Comparison of ENCODE assay signal across 8 cellular contexts in genomic region chr10:114821293-114821914, GRCh38. TPM values are rescaled to one million over a fixed set of nuclear protein-coding genes. Genes with fewer than 3 reads are reported as not detected.
DNase-seq lines count a peak whose midpoint lies in the region; ATAC-seq and TF ChIP-seq lines count a peak whose summit lies in the region.

TSS of gene FHIP2A (plus strand) at chr10:114821780. CDS start at chr10:114822079, 299 bp downstream.

- ATAC-seq in GM23338: peak; percentile 94
- ATAC-seq in left cardiac atrium: peak; percentile 92 to 95

- DNase-seq in GM10248 (ENCODE audit: extremely low spot score) (peak; percentile 87), GM23338 (ENCODE audit: low spot score) (peak; percentile 81), Kasumi-1 (lab: John Stamatoyannopoulos, UW) (peak; percentile 64 to 92), T-helper 1 cell (peak; percentile 65 to 82 (median 74)), left cardiac atrium (peak; percentile 82), prostate gland (ENCODE audit: low spot score) (peak; percentile 64)

- H3K4me3 Mint-ChIP-seq in GM23338: peak within 1 kb of the TSS; percentile 93

- peak within 1 kb of the TSS; percentile 89 for H3K27ac Mint-ChIP-seq in GM23338

- WGBS in adipose tissue, 3 donors: 1 to 3% (median 1%) methylated on average over 29 to 59 of the region's 59 CpGs
- 2% methylated on average over 17 of the region's 59 CpGs for WGBS in prostate gland
- 1% methylated on average over 57 of the region's 59 CpGs for WGBS in urinary bladder

- no peaks in the 10 kb centered on the region for H3K27me3 ChIP-seq in GM23338 (ENCODE audit: insufficient read depth)
- no peaks in the 10 kb centered on the region for H3K27me3 ChIP-seq in prostate gland (replicated peaks; ENCODE audit: insufficient read depth)

- H3K9me3 Mint-ChIP-seq in GM23338: no peaks in the 10 kb centered on the region

- H3K36me3 ChIP-seq in GM23338 (ENCODE audit: insufficient read depth): no peaks in the 10 kb centered on the region
- no peaks in the 10 kb centered on the region for H3K36me3 ChIP-seq in prostate gland
- no peaks in the 10 kb centered on the region for H3K36me3 ChIP-seq in urinary bladder (ENCODE audit: insufficient read depth)

- POLR2A ChIA-PET in GM10248 (lab: Yijun Ruan, JAX): interaction anchor here (0.6 kb wide), 2 partner anchors 9 to 60 kb away, joined by 3 read pairs; no protein-coding TSS in a partner anchor

- peak within 1 kb of the TSS; percentile 96 for H2AFZ ChIP-seq in GM23338

- H3K27me3 Mint-ChIP-seq in GM23338 (ENCODE audit: insufficient read depth, low read depth, poor library complexity): peaks cover 7% of the 10 kb centered on the region

- peaks cover 2% of the 10 kb centered on the region; the same call in 2 of the 3 replicates for H3K36me3 Mint-ChIP-seq in GM23338 (ENCODE audit: low read depth)

- no peaks in the 10 kb centered on the region for H3K9me3 ChIP-seq in prostate gland

- TF ChIP-seq CTCF in GM10248 (IDR thresholded peaks at IDR 0.05; ENCODE audit: control extremely low read depth, extremely low read depth, low read depth, missing control alignments): peak; percentile 88
- peak in 1 of 2 experiments; percentile 64; a peak in 3 of 4 replicates for TF ChIP-seq CTCF in GM23338 (conservative IDR thresholded peaks at IDR 0.05; ENCODE audit: low read depth in 2 of 2)
- peak; percentile 28 to 82 (median 50) for TF ChIP-seq CTCF in prostate gland (IDR thresholded peaks at IDR 0.05)

- no peaks in the 10 kb centered on the region for H3K9me2 ChIP-seq in GM23338 (ENCODE audit: insufficient read depth)

- no peaks in the 10 kb centered on the region for H3F3A ChIP-seq in GM23338 (replicated peaks; ENCODE audit: low read depth)

- CTCF ChIA-PET in GM10248 (lab: Yijun Ruan, JAX): interaction anchor here (0.6 to 2.8 kb wide), 30 partner anchors 9 to 517 kb away, joined by 3 to 45 read pairs (median 4); partner anchors contain the start of gene TRUB1

- H3K4me3 ChIP-seq in GM23338: peak within 1 kb of the TSS; percentile 97
- peak within 1 kb of the TSS; percentile 84 to 95 for H3K4me3 ChIP-seq in prostate gland
- peak within 1 kb of the TSS; percentile 94 for H3K4me3 ChIP-seq in urinary bladder (ENCODE audit: low read depth, low read length)

- peak within 1 kb of the TSS; percentile 100 for H3K4me2 ChIP-seq in GM23338

- peaks cover 41% of the 10 kb centered on the region for H3K79me2 ChIP-seq in GM23338 (replicated peaks; ENCODE audit: insufficient read depth)

- intact Hi-C loops in left cardiac atrium (cut with DNase I): no loop called here
- intact Hi-C loops in prostate gland (cut with DNase I): loop anchor here (5.0 kb wide), 1 partner anchor 116 kb away; the partner anchor contains the start of gene TRUB1

- H3K27ac ChIP-seq in GM23338 (ENCODE audit: low read depth) (peak within 1 kb of the TSS; percentile 80), adipose tissue (ENCODE audit: low read depth, low read length) (peak within 1 kb of the TSS; percentile 70), prostate gland (peak within 1 kb of the TSS; percentile 96 to 97), urinary bladder (ENCODE audit: low read depth) (peak within 1 kb of the TSS; percentile 92)

- H4K20me1 ChIP-seq in GM23338 (replicated peaks; ENCODE audit: insufficient read depth): no peaks in the 10 kb centered on the region

- TF ChIP-seq POLR2A in prostate gland (IDR thresholded peaks at IDR 0.05): no peak

- peaks cover 7% of the 10 kb centered on the region for H3K4me1 Mint-ChIP-seq in GM23338

- H3K4me1 ChIP-seq in GM23338 (ENCODE audit: insufficient read depth) (peaks cover 5% of the 10 kb centered on the region), prostate gland (replicated peaks) (no peaks in the 10 kb centered on the region), urinary bladder (ENCODE audit: insufficient read depth) (no peaks in the 10 kb centered on the region)

TF ChIP-seq in GM23338, 12 proteins besides CTCF, POLR2A, EP300 and RAD21 (continues in another document):
- TF ChIP-seq, protein P1, sequence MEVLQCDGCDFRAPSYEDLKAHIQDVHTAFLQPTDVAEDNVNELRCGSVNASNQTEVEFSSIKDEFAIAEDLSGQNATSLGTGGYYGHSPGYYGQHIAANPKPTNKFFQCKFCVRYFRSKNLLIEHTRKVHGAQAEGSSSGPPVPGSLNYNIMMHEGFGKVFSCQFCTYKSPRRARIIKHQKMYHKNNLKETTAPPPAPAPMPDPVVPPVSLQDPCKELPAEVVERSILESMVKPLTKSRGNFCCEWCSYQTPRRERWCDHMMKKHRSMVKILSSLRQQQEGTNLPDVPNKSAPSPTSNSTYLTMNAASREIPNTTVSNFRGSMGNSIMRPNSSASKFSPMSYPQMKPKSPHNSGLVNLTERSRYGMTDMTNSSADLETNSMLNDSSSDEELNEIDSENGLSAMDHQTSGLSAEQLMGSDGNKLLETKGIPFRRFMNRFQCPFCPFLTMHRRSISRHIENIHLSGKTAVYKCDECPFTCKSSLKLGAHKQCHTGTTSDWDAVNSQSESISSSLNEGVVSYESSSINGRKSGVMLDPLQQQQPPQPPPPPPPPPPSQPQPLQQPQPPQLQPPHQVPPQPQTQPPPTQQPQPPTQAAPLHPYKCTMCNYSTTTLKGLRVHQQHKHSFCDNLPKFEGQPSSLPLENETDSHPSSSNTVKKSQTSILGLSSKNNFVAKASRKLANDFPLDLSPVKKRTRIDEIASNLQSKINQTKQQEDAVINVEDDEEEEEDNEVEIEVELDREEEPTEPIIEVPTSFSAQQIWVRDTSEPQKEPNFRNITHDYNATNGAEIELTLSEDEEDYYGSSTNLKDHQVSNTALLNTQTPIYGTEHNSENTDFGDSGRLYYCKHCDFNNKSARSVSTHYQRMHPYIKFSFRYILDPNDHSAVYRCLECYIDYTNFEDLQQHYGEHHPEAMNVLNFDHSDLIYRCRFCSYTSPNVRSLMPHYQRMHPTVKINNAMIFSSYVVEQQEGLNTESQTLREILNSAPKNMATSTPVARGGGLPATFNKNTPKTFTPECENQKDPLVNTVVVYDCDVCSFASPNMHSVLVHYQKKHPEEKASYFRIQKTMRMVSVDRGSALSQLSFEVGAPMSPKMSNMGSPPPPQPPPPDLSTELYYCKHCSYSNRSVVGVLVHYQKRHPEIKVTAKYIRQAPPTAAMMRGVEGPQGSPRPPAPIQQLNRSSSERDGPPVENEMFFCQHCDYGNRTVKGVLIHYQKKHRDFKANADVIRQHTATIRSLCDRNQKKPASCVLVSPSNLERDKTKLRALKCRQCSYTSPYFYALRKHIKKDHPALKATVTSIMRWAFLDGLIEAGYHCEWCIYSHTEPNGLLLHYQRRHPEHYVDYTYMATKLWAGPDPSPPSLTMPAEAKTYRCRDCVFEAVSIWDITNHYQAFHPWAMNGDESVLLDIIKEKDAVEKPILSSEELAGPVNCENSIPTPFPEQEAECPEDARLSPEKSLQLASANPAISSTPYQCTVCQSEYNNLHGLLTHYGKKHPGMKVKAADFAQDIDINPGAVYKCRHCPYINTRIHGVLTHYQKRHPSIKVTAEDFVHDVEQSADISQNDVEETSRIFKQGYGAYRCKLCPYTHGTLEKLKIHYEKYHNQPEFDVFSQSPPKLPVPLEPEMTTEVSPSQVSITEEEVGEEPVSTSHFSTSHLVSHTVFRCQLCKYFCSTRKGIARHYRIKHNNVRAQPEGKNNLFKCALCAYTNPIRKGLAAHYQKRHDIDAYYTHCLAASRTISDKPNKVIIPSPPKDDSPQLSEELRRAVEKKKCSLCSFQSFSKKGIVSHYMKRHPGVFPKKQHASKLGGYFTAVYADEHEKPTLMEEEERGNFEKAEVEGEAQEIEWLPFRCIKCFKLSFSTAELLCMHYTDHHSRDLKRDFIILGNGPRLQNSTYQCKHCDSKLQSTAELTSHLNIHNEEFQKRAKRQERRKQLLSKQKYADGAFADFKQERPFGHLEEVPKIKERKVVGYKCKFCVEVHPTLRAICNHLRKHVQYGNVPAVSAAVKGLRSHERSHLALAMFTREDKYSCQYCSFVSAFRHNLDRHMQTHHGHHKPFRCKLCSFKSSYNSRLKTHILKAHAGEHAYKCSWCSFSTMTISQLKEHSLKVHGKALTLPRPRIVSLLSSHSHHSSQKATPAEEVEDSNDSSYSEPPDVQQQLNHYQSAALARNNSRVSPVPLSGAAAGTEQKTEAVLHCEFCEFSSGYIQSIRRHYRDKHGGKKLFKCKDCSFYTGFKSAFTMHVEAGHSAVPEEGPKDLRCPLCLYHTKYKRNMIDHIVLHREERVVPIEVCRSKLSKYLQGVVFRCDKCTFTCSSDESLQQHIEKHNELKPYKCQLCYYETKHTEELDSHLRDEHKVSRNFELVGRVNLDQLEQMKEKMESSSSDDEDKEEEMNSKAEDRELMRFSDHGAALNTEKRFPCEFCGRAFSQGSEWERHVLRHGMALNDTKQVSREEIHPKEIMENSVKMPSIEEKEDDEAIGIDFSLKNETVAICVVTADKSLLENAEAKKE (CRISPR knock-in tag; IDR thresholded peaks at IDR 0.05): no peak
- TF ChIP-seq EZH2phosphoT487 (IDR thresholded peaks at IDR 0.05; ENCODE audit: unreplicated experiment) (no peak), ZNF331 (CRISPR knock-in tag; IDR thresholded peaks at IDR 0.05; ENCODE audit: low read depth) (no peak)

RNA-seq across cellular contexts. Expression of gene FHIP2A, which starts in this region (rescaled TPM):
- total RNA-seq in GM23338 (2014; rRNA removed; shearing (Covaris generic)): 11.8 and 13.7 TPM in 2 replicates
- 6.1 and 6.7 TPM in 2 replicates for polyA plus RNA-seq in GM23338 (2016; fragmentation: Nextera tagmentation; extraction: Ambion mirVana)
- 1 to 10 TPM; 3.2 to 8.8 (median 8.7) TPM for polyA plus RNA-seq in adipose tissue
- 10 to 100 TPM; 19.2 to 25.2 TPM for total RNA-seq in left cardiac atrium
- total RNA-seq in prostate gland: 10 to 100 TPM; 22.1 to 41.0 TPM
- total RNA-seq in urinary bladder: 58.0 TPM
- 13.7 TPM for polyA plus RNA-seq in urinary bladder

Comparison
In these comparisons a context has a peak if more than half of its experiments do, and no peak if none do; other contexts are left out.
1. Peak in every context shown above with its lines: DNase-seq, ATAC-seq, H3K4me3 ChIP-seq and H3K27ac ChIP-seq.